Comparison of ENCODE assay signal across 1 cellular context in genomic region chr9:91193658-91194391, GRCh38.
TF ChIP-seq lines count a peak whose summit lies in the region.

No MANE protein-coding gene starts in this region.

TF ChIP-seq in K562, 482 proteins besides CTCF, POLR2A, EP300 and RAD21 (continued from another document and continues in another):
- no peak for TF ChIP-seq ZBTB12 (CRISPR knock-in tag; IDR thresholded peaks at IDR 0.05)
- TF ChIP-seq HMGXB4 (CRISPR knock-in tag; IDR thresholded peaks at IDR 0.05): no peak
- no peak for TF ChIP-seq GATAD2A (IDR thresholded peaks at IDR 0.05)
- TF ChIP-seq OTX1 (CRISPR knock-in tag; IDR thresholded peaks at IDR 0.05): 0 out of 2 replicates have a peak, but pooled peaks have one; percentile 38
- no peak for TF ChIP-seq ZNF282 (CRISPR knock-in tag; IDR thresholded peaks at IDR 0.05)
- no peak for TF ChIP-seq NR2F6 (CRISPR knock-in tag; IDR thresholded peaks at IDR 0.05)
- no peak for TF ChIP-seq ZNF274 (IDR thresholded peaks at IDR 0.05; ENCODE audit: borderline replicate concordance, low read depth, low read length)
- no peak for TF ChIP-seq RFX7 (CRISPR knock-in tag; IDR thresholded peaks at IDR 0.05)
- no peak for TF ChIP-seq POLR3A (IDR thresholded peaks at IDR 0.05; ENCODE audit: borderline replicate concordance, extremely low read depth, insufficient read depth, insufficient read length)
- no peak for TF ChIP-seq ZNF717 (CRISPR knock-in tag; IDR thresholded peaks at IDR 0.05)
- TF ChIP-seq IRF2 (CRISPR knock-in tag; IDR thresholded peaks at IDR 0.05): no peak
- no peak; the same call in 1 of the 2 replicates for TF ChIP-seq PML (IDR thresholded peaks at IDR 0.05; ENCODE audit: low read length)
- no peak for TF ChIP-seq SETDB1 (IDR thresholded peaks at IDR 0.05; ENCODE audit: low read length)
- no peak for TF ChIP-seq PCBP2 (IDR thresholded peaks at IDR 0.05; ENCODE audit: low read depth, low read length, poor library complexity, severe bottlenecking)
- TF ChIP-seq THRA (IDR thresholded peaks at IDR 0.05): no peak
- TF ChIP-seq ZNF184 (CRISPR knock-in tag; IDR thresholded peaks at IDR 0.05): no peak
- peak; percentile 63; the same call in 1 of the 2 replicates for TF ChIP-seq GABPA (tag; conservative IDR thresholded peaks at IDR 0.05; ENCODE audit: low read depth)
- TF ChIP-seq JUNB (CRISPR knock-in tag; conservative IDR thresholded peaks at IDR 0.05): no peak
- peak; percentile 78 for TF ChIP-seq ZNF584 (CRISPR knock-in tag; IDR thresholded peaks at IDR 0.05; ENCODE audit: low read depth)
- TF ChIP-seq PCBP1 (IDR thresholded peaks at IDR 0.05; ENCODE audit: low read depth, low read length, poor library complexity, severe bottlenecking): no peak
- no peak for TF ChIP-seq ZNF407 (IDR thresholded peaks at IDR 0.05; ENCODE audit: low read depth)
- no peak for TF ChIP-seq RHOXF2B (CRISPR knock-in tag; conservative IDR thresholded peaks at IDR 0.05)
- TF ChIP-seq GTF2F1 (IDR thresholded peaks at IDR 0.05; ENCODE audit: low read depth, low read length): no peak
- TF ChIP-seq POLR2AphosphoS2 (IDR thresholded peaks at IDR 0.05; ENCODE audit: low read length): no peak
- TF ChIP-seq GATAD2B (IDR thresholded peaks at IDR 0.05; ENCODE audit: borderline replicate concordance): peak; percentile 43; the same call in 1 of the 2 replicates
- 0 out of 2 replicates have a peak, but pooled peaks have one; percentile 42 for TF ChIP-seq ARID4B (CRISPR knock-in tag; IDR thresholded peaks at IDR 0.05)
- TF ChIP-seq ZC3H8 (IDR thresholded peaks at IDR 0.05): no peak
- TF ChIP-seq NEUROD1 (IDR thresholded peaks at IDR 0.05; ENCODE audit: borderline replicate concordance, low read depth, low read length, partially characterized antibody): no peak
- TF ChIP-seq FOS (IDR thresholded peaks at IDR 0.05; ENCODE audit: extremely low read depth, insufficient read length): no peak
- peak; percentile 80; the same call in 1 of the 2 replicates for TF ChIP-seq TFAP4 (CRISPR knock-in tag; IDR thresholded peaks at IDR 0.05; ENCODE audit: borderline replicate concordance)
- no peak for TF ChIP-seq SAFB (IDR thresholded peaks at IDR 0.05; ENCODE audit: borderline replicate concordance, low read depth, low read length)
- TF ChIP-seq ZMIZ1 (IDR thresholded peaks at IDR 0.05; ENCODE audit: low read depth in 2 of 2, low read length in 2 of 2): 0 out of 4 replicates have a peak, but pooled peaks of 1 of the 2 experiments have one; percentile 17
- no peak for TF ChIP-seq ILK (tag; IDR thresholded peaks at IDR 0.05; ENCODE audit: borderline replicate concordance, low read depth)
- TF ChIP-seq FOXM1 (IDR thresholded peaks at IDR 0.05; ENCODE audit: low read depth): no peak
- TF ChIP-seq FOXM1 (CRISPR knock-in tag; IDR thresholded peaks at IDR 0.05; ENCODE audit: low read depth): no peak
- no peak for TF ChIP-seq HCFC1 (IDR thresholded peaks at IDR 0.05; ENCODE audit: low read depth, low read length)
- TF ChIP-seq PTTG1 (tag; IDR thresholded peaks at IDR 0.05; ENCODE audit: low read depth): no peak
- TF ChIP-seq ZBTB9 (CRISPR knock-in tag; IDR thresholded peaks at IDR 0.05): peak; percentile 68; the same call in 1 of the 2 replicates
